ENCODE assay signal across 16 cellular contexts in the genomic region with DNA sequence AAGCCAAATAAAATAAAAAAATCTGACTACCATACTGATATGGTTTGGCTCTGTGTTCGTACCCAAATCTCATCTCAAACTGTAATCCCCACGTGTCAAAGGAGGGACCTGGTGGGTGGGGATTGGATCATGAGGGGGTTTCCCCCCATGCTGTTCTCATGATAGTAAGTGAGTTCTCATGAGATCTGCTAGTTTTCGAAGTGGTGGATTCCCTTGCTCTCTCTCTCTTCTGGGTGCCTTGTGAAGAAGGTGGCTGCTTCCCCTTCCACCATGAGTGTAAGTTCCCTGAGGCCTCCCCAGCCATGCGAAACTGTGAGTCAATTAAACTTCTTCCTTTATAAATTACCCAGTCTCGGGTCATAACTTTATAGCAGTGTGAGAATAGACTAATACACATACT.
"Had no signal": no experiment of that assay in that cellular context is flagged by ENCODE, and none has a peak within 500 bp of the region (broad histone marks: within the 10 kb centered on the region; RNA-seq: fewer than 3 reads in every experiment).

No MANE protein-coding gene starts in this region.

- H3K4me1 ChIP-seq: body of pancreas, lower lobe of right lung, spleen had no signal

- H3K9me3 ChIP-seq: body of pancreas, lower lobe of right lung, spleen had no signal

- H3K4me3 ChIP-seq: body of pancreas, lower lobe of right lung, spleen had no signal

- DNase-seq: activated CD4-positive, alpha-beta T cell treated with anti-CD3 and anti-CD28 coated beads, Interleukin-2, amount 50 U/mL, for 1 hour; activated CD4-positive, CD25-positive, alpha-beta regulatory T cell; activated CD8-positive, alpha-beta memory T cell treated with anti-CD3 and anti-CD28 coated beads, Interleukin-2, amount 10 ng/mL, durations not matched to agents 7 days and 5 days; activated naive CD4-positive, alpha-beta T cell treated with Interleukin-2 at 50 U/mL for 16 hours; body of pancreas; erythroblast; foreskin melanocyte; lower lobe of right lung; nucleus accumbens; spleen; T-cell; T-helper 9 cell had no signal

- FAIRE-seq: keratinocyte had no signal

- H3K27me3 ChIP-seq: body of pancreas, spleen had no signal

- H3K4me3 Mint-ChIP-seq: activated CD8-positive, alpha-beta memory T cell treated with anti-CD3 and anti-CD28 coated beads, Interleukin-2, amount 10 ng/mL, durations not matched to agents 7 days and 5 days; nephron; stimulated activated naive CD8-positive, alpha-beta T cell treated with anti-CD3 and anti-CD28 coated beads, Interleukin-15, Interleukin-2, amounts not matched to agents 100 ng/mL and 50 ng/mL, for 24 hours; T-cell; type B pancreatic cell had no signal

- H3K4me1 Mint-ChIP-seq: nephron, T-cell had no signal

- ATAC-seq: activated CD8-positive, alpha-beta memory T cell treated with anti-CD3 and anti-CD28 coated beads, Interleukin-2, amount 10 ng/mL, durations not matched to agents 7 days and 5 days; body of pancreas; lower lobe of right lung; T-cell had no signal

- H3K27ac Mint-ChIP-seq: activated CD8-positive, alpha-beta memory T cell treated with anti-CD3 and anti-CD28 coated beads, Interleukin-2, amount 10 ng/mL, durations not matched to agents 7 days and 5 days; nephron; stimulated activated naive CD8-positive, alpha-beta T cell treated with anti-CD3 and anti-CD28 coated beads, Interleukin-15, Interleukin-2, amounts not matched to agents 100 ng/mL and 50 ng/mL, for 24 hours; type B pancreatic cell had no signal

- H3K27ac ChIP-seq: body of pancreas, lower lobe of right lung, spleen had no signal

- H3K9me3 Mint-ChIP-seq: nephron; stimulated activated naive CD8-positive, alpha-beta T cell treated with anti-CD3 and anti-CD28 coated beads, Interleukin-15, Interleukin-2, amounts not matched to agents 100 ng/mL and 50 ng/mL, for 24 hours; T-cell; type B pancreatic cell had no signal
